25 cellular contexts compared by ENCODE assay signal in the genomic region with DNA sequence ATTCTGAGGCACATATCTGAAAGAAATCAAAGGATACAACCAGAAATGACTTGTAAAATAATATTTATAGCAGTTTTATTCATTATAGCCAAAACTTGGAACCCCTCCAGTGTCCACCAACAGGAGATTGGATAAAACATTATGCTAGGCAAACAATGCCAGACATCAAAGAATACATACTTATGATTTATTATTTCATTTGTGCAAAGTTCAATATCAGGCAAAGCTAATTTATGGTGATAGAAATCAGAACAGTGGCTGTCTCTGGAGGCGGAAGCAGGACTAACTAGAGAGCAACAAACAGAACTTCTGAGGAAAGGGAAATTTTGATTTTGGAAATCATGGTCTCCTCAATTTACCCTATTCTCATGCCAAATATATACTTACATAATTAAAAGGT.
"Had no signal": no experiment of that assay in that cellular context is flagged by ENCODE, and none has a peak within 500 bp of the region (broad histone marks: within the 10 kb centered on the region; RNA-seq: fewer than 3 reads in every experiment).

No MANE protein-coding gene starts in this region.

- H3K9me3 ChIP-seq: lower lobe of right lung, neutrophil, thyroid gland had no signal

- H3K27ac Mint-ChIP-seq: activated naive CD4-positive, alpha-beta T cell treated with anti-CD3 and anti-CD28 coated beads, Interleukin-2, amount 10 ng/mL, durations not matched to agents 7 days and 5 days; endodermal cell; natural killer cell had no signal

- DNase-seq: activated CD4-positive, alpha-beta T cell treated with anti-CD3 and anti-CD28 coated beads, Interleukin-2, amount 50 U/mL, for 1 hour; activated CD4-positive, CD25-positive, alpha-beta regulatory T cell treated with anti-CD3 and anti-CD28 coated beads, Interleukin-2, amount 50 U/mL, for 72 hours; activated CD8-positive, alpha-beta memory T cell treated with anti-CD3 and anti-CD28 coated beads for 24 hours; activated CD8-positive, alpha-beta memory T cell treated with anti-CD3 and anti-CD28 coated beads, Interleukin-2, amount 50 U/mL, for 48 hours; activated effector memory CD4-positive, alpha-beta T cell treated with Interleukin-2 at 50 U/mL for 16 hours; activated naive CD4-positive, alpha-beta T cell treated with anti-CD3 and anti-CD28 coated beads, Interleukin-2, amount 10 ng/mL, durations not matched to agents 7 days and 5 days; activated T-cell treated with anti-CD3 and anti-CD28 coated beads, Interleukin-2, amount 50 U/mL, for 48 hours; aorta; brain microvascular endothelial cell; central memory CD4-positive, alpha-beta T cell; dorsolateral prefrontal cortex; endodermal cell; foreskin melanocyte; glutamatergic neuron; hypothalamus; islet precursor cell; left colon; lower lobe of right lung; natural killer cell; sigmoid colon; stimulated activated CD8-positive, alpha-beta memory T cell treated with anti-CD3 and anti-CD28 coated beads, Interleukin-4, amount 100 ng/mL, for 48 hours; stimulated activated naive CD4-positive, alpha-beta T cell; thyroid gland had no signal

- H3K27me3 Mint-ChIP-seq: activated naive CD4-positive, alpha-beta T cell treated with anti-CD3 and anti-CD28 coated beads, Interleukin-2, amount 10 ng/mL, durations not matched to agents 7 days and 5 days had no signal

- H3K27ac ChIP-seq: brain microvascular endothelial cell, dorsolateral prefrontal cortex, lower lobe of right lung, neutrophil, thyroid gland, VCaP had no signal

- H3K36me3 ChIP-seq: brain microvascular endothelial cell, lower lobe of right lung, neutrophil, sigmoid colon, thyroid gland had no signal

- H3K4me3 ChIP-seq: dorsolateral prefrontal cortex, lower lobe of right lung, sigmoid colon, thyroid gland had no signal

- H3K4me1 ChIP-seq: lower lobe of right lung, thyroid gland had no signal

- H3K27me3 ChIP-seq: brain microvascular endothelial cell, neutrophil, sigmoid colon, thyroid gland had no signal

- ATAC-seq: left colon, lower lobe of right lung, natural killer cell had no signal

- H3K36me3 Mint-ChIP-seq: activated naive CD4-positive, alpha-beta T cell treated with anti-CD3 and anti-CD28 coated beads, Interleukin-2, amount 10 ng/mL, durations not matched to agents 7 days and 5 days; natural killer cell had no signal

- H3K9me3 Mint-ChIP-seq: activated naive CD4-positive, alpha-beta T cell treated with anti-CD3 and anti-CD28 coated beads, Interleukin-2, amount 10 ng/mL, durations not matched to agents 7 days and 5 days; natural killer cell had no signal

- H3K4me1 Mint-ChIP-seq: activated naive CD4-positive, alpha-beta T cell treated with anti-CD3 and anti-CD28 coated beads, Interleukin-2, amount 10 ng/mL, durations not matched to agents 7 days and 5 days; endodermal cell; natural killer cell had no signal

- H3K4me3 Mint-ChIP-seq: activated naive CD4-positive, alpha-beta T cell treated with anti-CD3 and anti-CD28 coated beads, Interleukin-2, amount 10 ng/mL, durations not matched to agents 7 days and 5 days; endodermal cell; natural killer cell had no signal
